ENCODE assay signal across 31 cellular contexts in the genomic region with DNA sequence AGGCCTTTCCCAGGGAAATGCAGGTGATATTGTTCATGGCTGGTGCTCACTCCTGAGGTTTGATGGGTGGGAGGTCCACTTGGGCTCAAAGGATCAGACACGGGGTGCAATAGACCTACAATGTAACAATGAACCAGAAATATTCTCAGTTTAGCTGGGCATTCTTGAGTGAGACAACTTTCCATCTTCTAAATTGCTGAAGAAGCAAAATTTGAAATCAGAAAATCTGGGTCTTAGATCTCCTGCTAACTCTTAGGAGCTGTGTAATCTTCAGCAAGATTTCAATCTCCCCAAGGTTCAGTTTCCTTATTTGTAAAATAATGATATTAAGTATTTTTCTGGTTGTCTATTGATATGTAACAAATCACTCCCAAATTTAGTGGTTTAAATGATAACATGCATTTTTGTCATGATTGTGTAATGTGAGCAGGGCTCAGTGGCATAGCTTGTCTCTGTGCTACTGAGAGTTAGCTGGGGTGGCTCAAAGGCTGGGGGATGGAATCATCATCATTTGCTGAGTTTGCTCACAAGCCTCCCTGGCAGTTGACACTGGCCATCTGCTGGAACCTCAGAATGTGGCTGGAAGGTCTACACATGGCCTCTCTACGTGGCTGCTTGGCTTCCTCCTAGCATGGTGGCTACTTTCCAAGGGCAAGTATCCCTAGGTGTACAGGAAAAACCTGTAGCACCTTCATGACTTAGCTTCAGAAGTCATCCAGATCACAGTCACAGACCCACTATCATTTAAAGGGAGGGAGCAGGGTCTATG.
"Had no signal": no experiment of that assay in that cellular context is flagged by ENCODE, and none has a peak within 500 bp of the region (broad histone marks: within the 10 kb centered on the region; RNA-seq: fewer than 3 reads in every experiment).

No MANE protein-coding gene starts in this region.

- ATAC-seq: activated CD4-positive, alpha-beta T cell treated with anti-CD3 and anti-CD28 coated beads for 36 hours; activated CD8-positive, alpha-beta T cell treated with anti-CD3 and anti-CD28 coated beads, Interleukin-2, amount 10 ng/mL, durations not matched to agents 7 days and 5 days; activated T-helper 17 cell treated with anti-CD3 and anti-CD28 coated beads, Interleukin-2, amount 50 U/mL, for 72 hours; effector memory CD8-positive, alpha-beta T cell; foreskin keratinocyte; gastrocnemius medialis; heart left ventricle; T-helper 17 cell had no signal

- FAIRE-seq: astrocyte, bronchial epithelial cell had no signal

- H3K4me3 ChIP-seq: coronary artery, esophagus muscularis mucosa, gastrocnemius medialis, heart left ventricle had no signal

- H3K27me3 ChIP-seq: brain microvascular endothelial cell, foreskin keratinocyte, gastrocnemius medialis, heart left ventricle had no signal

- H3K4me1 ChIP-seq: esophagus muscularis mucosa, foreskin keratinocyte, gastrocnemius medialis, heart left ventricle had no signal

- H3K9me3 ChIP-seq: esophagus muscularis mucosa, gastrocnemius medialis, heart left ventricle had no signal

- DNase-seq: activated CD4-positive, alpha-beta memory T cell treated with anti-CD3 and anti-CD28 coated beads for 36 hours; activated CD4-positive, alpha-beta T cell treated with anti-CD3 and anti-CD28 coated beads for 36 hours; activated CD4-positive, alpha-beta T cell treated with anti-CD3 and anti-CD28 coated beads, Interleukin-2, amount 10 ng/mL, durations not matched to agents 24 days and 14 days; activated CD4-positive, CD25-positive, alpha-beta regulatory T cell; activated CD4-positive, CD25-positive, alpha-beta regulatory T cell treated with anti-CD3 and anti-CD28 coated beads, Interleukin-2, amount 50 U/mL, for 72 hours; activated CD8-positive, alpha-beta memory T cell treated with anti-CD3 and anti-CD28 coated beads, Interleukin-2, amount 50 U/mL, for 48 hours; activated CD8-positive, alpha-beta T cell treated with anti-CD3 and anti-CD28 coated beads, Interleukin-2, amount 10 ng/mL, durations not matched to agents 7 days and 5 days; activated effector memory CD4-positive, alpha-beta T cell treated with Interleukin-2 at 50 U/mL for 16 hours; activated gamma-delta T cell treated with Interleukin-2 at 50 U/mL for 16 hours; activated naive CD4-positive, alpha-beta T cell treated with anti-CD3 and anti-CD28 coated beads, Interleukin-2, amount 50 U/mL, for 16 hours; activated naive CD4-positive, alpha-beta T cell treated with Interleukin-2 at 50 U/mL for 16 hours; activated T-cell treated with anti-CD3 and anti-CD28 coated beads for 4 hours; activated T-cell treated with anti-CD3 and anti-CD28 coated beads, Interleukin-2, amount 50 U/mL, for 24 hours; amniotic stem cell; anterior cingulate cortex; brain microvascular endothelial cell; effector CD4-positive, alpha-beta T cell; effector memory CD8-positive, alpha-beta T cell; erythroblast; foreskin keratinocyte; gastrocnemius medialis; glutamatergic neuron; heart left ventricle; T-helper 1 cell; T-helper 17 cell; T1000 had no signal

- H3K36me3 ChIP-seq: brain microvascular endothelial cell, esophagus muscularis mucosa, gastrocnemius medialis, heart left ventricle had no signal

- H3K27ac ChIP-seq: brain microvascular endothelial cell, coronary artery, esophagus muscularis mucosa, foreskin keratinocyte, gastrocnemius medialis, heart left ventricle had no signal
